ENCODE assay signal across 11 cellular contexts in genomic region chr2:106658616-106659015, GRCh38.
"Had no signal": no experiment of that assay in that cellular context is flagged by ENCODE, and none has a peak within 500 bp of the region (broad histone marks: within the 10 kb centered on the region; RNA-seq: fewer than 3 reads in every experiment).

No MANE protein-coding gene starts in this region.

- H3K9me3 ChIP-seq: HAP-1 had no signal

- H3K27ac ChIP-seq: GM23248 had no signal

- FAIRE-seq: H1, H54 had no signal

- DNase-seq: GM23248, GOT3, H7, H9, HCEC 1CT, HFFc6 had no signal

- ATAC-seq: GM23338, HCT116 had no signal

- H3K36me3 ChIP-seq: HAP-1 had no signal

- H3K4me3 ChIP-seq: GM23248, GM23338, HAP-1 had no signal

- H3K4me2 ChIP-seq: GM23338 had no signal

- H2AFZ ChIP-seq: GM23248, GM23338 had no signal

- H3K9ac ChIP-seq: GM23248 had no signal

- H3K4me1 ChIP-seq: HAP-1 had no signal
